Comparison of ENCODE assay signal across 29 cellular contexts in the genomic region with DNA sequence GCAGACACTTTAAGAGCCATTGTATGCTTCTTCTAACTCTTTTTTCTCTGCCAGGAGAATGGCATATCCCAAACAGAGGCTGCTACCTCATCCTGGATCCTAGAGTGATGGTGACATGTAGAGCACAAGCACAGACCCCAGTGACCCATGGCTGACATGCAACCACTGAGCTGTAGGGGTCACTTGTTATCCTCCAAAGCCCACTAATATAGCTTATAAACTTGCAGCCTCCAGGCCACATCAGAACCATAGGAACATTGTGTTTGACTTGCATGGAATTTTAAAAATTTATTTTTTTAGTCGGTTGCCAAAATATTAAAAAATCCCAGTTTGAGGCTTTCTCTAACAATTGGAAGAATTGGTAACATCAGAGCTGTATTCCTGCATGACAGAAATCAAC.
"Had no signal": no experiment of that assay in that cellular context is flagged by ENCODE, and none has a peak within 500 bp of the region (broad histone marks: within the 10 kb centered on the region; RNA-seq: fewer than 3 reads in every experiment).

No MANE protein-coding gene starts in this region.

- H3K4me1 Mint-ChIP-seq: activated CD4-positive, alpha-beta T cell treated with anti-CD3 and anti-CD28 coated beads, Interleukin-2, amount 10 ng/mL, durations not matched to agents 24 days and 14 days; activated naive CD4-positive, alpha-beta T cell treated with anti-CD3 and anti-CD28 coated beads, Interleukin-2, amount 50 U/mL, for 24 hours; activated naive CD8-positive, alpha-beta T cell treated with anti-CD3 and anti-CD28 coated beads, Interleukin-2, amount 10 ng/mL, durations not matched to agents 7 days and 5 days; activated T-helper 17 cell treated with anti-CD3 and anti-CD28 coated beads, Interleukin-2, amount 50 U/mL, for 72 hours; central memory CD8-positive, alpha-beta T cell had no signal

- H3K4me3 ChIP-seq: ascending aorta, cardiac muscle cell, MG63 had no signal

- H3K27me3 Mint-ChIP-seq: activated CD4-positive, alpha-beta T cell treated with anti-CD3 and anti-CD28 coated beads, Interleukin-2, amount 10 ng/mL, durations not matched to agents 24 days and 14 days; activated CD8-positive, alpha-beta T cell treated with anti-CD3 and anti-CD28 coated beads for 36 hours; activated naive CD4-positive, alpha-beta T cell treated with anti-CD3 and anti-CD28 coated beads, Interleukin-2, amount 50 U/mL, for 24 hours; activated naive CD8-positive, alpha-beta T cell treated with anti-CD3 and anti-CD28 coated beads, Interleukin-2, amount 10 ng/mL, durations not matched to agents 7 days and 5 days; activated T-helper 17 cell treated with anti-CD3 and anti-CD28 coated beads, Interleukin-2, amount 50 U/mL, for 72 hours; central memory CD8-positive, alpha-beta T cell had no signal

- DNase-seq: activated CD4-positive, alpha-beta T cell treated with anti-CD3 and anti-CD28 coated beads, Interleukin-2, amount 10 ng/mL, durations not matched to agents 24 days and 14 days; activated CD4-positive, alpha-beta T cell treated with anti-CD3 and anti-CD28 coated beads, Interleukin-2, amount 50 U/mL, for 4 hours; activated CD8-positive, alpha-beta T cell treated with anti-CD3 and anti-CD28 coated beads for 36 hours; activated effector memory CD4-positive, alpha-beta T cell treated with anti-CD3 and anti-CD28 coated beads, Interleukin-2, amount 50 U/mL, for 16 hours; activated naive CD4-positive, alpha-beta T cell; activated naive CD8-positive, alpha-beta T cell treated with anti-CD3 and anti-CD28 coated beads, Interleukin-2, amount 10 ng/mL, durations not matched to agents 7 days and 5 days; activated T-cell treated with anti-CD3 and anti-CD28 coated beads, Interleukin-2, amount 50 U/mL, for 1 hour; activated T-cell treated with anti-CD3 and anti-CD28 coated beads, Interleukin-2, amount 50 U/mL, for 72 hours; amygdala; Karpas-422; MG63; NCI-H1092; NCI-H1436 treated with DMSO at 0.1 percent for 48 hours; NCI-H1694 treated with DMSO at 0.1 percent for 48 hours; NCI-H2029; NCI-H345; NCI-H524 treated with DMSO at 0.1 percent for 48 hours; NK-92 treated with Interleukin-12 subunit alpha and Interleukin-12 subunit beta, amount 100 ng/mL, for 24 hours; PC-3; SIG-M5; T1000; WERI-Rb-1 had no signal

- H3K36me3 ChIP-seq: ascending aorta, cardiac muscle cell, MG63, WERI-Rb-1 had no signal

- H3K9me3 ChIP-seq: ascending aorta, MG63 had no signal

- ATAC-seq: activated CD8-positive, alpha-beta T cell treated with anti-CD3 and anti-CD28 coated beads for 36 hours; activated T-cell treated with anti-CD3 and anti-CD28 coated beads, Interleukin-2, amount 50 U/mL, for 72 hours; activated T-helper 17 cell treated with anti-CD3 and anti-CD28 coated beads, Interleukin-2, amount 50 U/mL, for 72 hours; PC-3; Right ventricle myocardium inferior had no signal

- H3K27me3 ChIP-seq: ascending aorta, cardiac muscle cell, MG63 had no signal

- H3K36me3 Mint-ChIP-seq: activated naive CD4-positive, alpha-beta T cell treated with anti-CD3 and anti-CD28 coated beads, Interleukin-2, amount 50 U/mL, for 24 hours; activated naive CD8-positive, alpha-beta T cell treated with anti-CD3 and anti-CD28 coated beads, Interleukin-2, amount 10 ng/mL, durations not matched to agents 7 days and 5 days had no signal

- H3K4me3 Mint-ChIP-seq: activated CD4-positive, alpha-beta T cell treated with anti-CD3 and anti-CD28 coated beads, Interleukin-2, amount 10 ng/mL, durations not matched to agents 24 days and 14 days; activated CD8-positive, alpha-beta T cell treated with anti-CD3 and anti-CD28 coated beads for 36 hours; activated naive CD4-positive, alpha-beta T cell treated with anti-CD3 and anti-CD28 coated beads, Interleukin-2, amount 50 U/mL, for 24 hours; activated naive CD8-positive, alpha-beta T cell treated with anti-CD3 and anti-CD28 coated beads, Interleukin-2, amount 10 ng/mL, durations not matched to agents 7 days and 5 days; activated T-cell treated with anti-CD3 and anti-CD28 coated beads, Interleukin-2, amount 50 U/mL, for 72 hours; activated T-helper 17 cell treated with anti-CD3 and anti-CD28 coated beads, Interleukin-2, amount 50 U/mL, for 72 hours; central memory CD8-positive, alpha-beta T cell had no signal

- H3K27ac ChIP-seq: ascending aorta, cardiac muscle cell, RWPE1, WERI-Rb-1 had no signal

- H3K27ac Mint-ChIP-seq: activated CD4-positive, alpha-beta T cell treated with anti-CD3 and anti-CD28 coated beads, Interleukin-2, amount 10 ng/mL, durations not matched to agents 24 days and 14 days; activated CD8-positive, alpha-beta T cell treated with anti-CD3 and anti-CD28 coated beads for 36 hours; activated naive CD4-positive, alpha-beta T cell treated with anti-CD3 and anti-CD28 coated beads, Interleukin-2, amount 50 U/mL, for 24 hours; activated naive CD8-positive, alpha-beta T cell treated with anti-CD3 and anti-CD28 coated beads, Interleukin-2, amount 10 ng/mL, durations not matched to agents 7 days and 5 days; activated T-cell treated with anti-CD3 and anti-CD28 coated beads, Interleukin-2, amount 50 U/mL, for 72 hours; activated T-helper 17 cell treated with anti-CD3 and anti-CD28 coated beads, Interleukin-2, amount 50 U/mL, for 72 hours had no signal

- H3K4me1 ChIP-seq: ascending aorta had no signal

- H3K9me3 Mint-ChIP-seq: activated CD8-positive, alpha-beta T cell treated with anti-CD3 and anti-CD28 coated beads for 36 hours; activated naive CD4-positive, alpha-beta T cell treated with anti-CD3 and anti-CD28 coated beads, Interleukin-2, amount 50 U/mL, for 24 hours; activated naive CD8-positive, alpha-beta T cell treated with anti-CD3 and anti-CD28 coated beads, Interleukin-2, amount 10 ng/mL, durations not matched to agents 7 days and 5 days; activated T-cell treated with anti-CD3 and anti-CD28 coated beads, Interleukin-2, amount 50 U/mL, for 72 hours; activated T-helper 17 cell treated with anti-CD3 and anti-CD28 coated beads, Interleukin-2, amount 50 U/mL, for 72 hours; central memory CD8-positive, alpha-beta T cell had no signal
